9 cellular contexts compared by ENCODE assay signal in genomic region chr19:33125929-33126388, GRCh38. TPM values are rescaled to one million over a fixed set of nuclear protein-coding genes. Genes with fewer than 3 reads are reported as not detected.
A peak's percentile ranks its signal among the peaks of the same experiment; 100 is the strongest.
DNase-seq lines count a peak whose midpoint lies in the region; ATAC-seq and TF ChIP-seq lines count a peak whose summit lies in the region.
"Had no signal": no experiment of that assay in that cellular context is flagged by ENCODE, and none has a peak within 500 bp of the region (broad histone marks: within the 10 kb centered on the region; RNA-seq: fewer than 3 reads in every experiment).

No MANE protein-coding gene starts in this region.

- peak; percentile 81 for TF ChIP-seq CTCF in GM10248 (IDR thresholded peaks at IDR 0.05; ENCODE audit: control extremely low read depth, extremely low read depth, low read depth, missing control alignments)
- TF ChIP-seq CTCF in Panc1 (IDR thresholded peaks at IDR 0.05) = peak; percentile 97
- peak; percentile 86 for TF ChIP-seq CTCF in fibroblast of pulmonary artery (IDR thresholded peaks at IDR 0.05; ENCODE audit: low read length, missing control alignments)
- peak; percentile 91 for TF ChIP-seq CTCF in type B pancreatic cell (conservative IDR thresholded peaks at IDR 0.05)

- 0 out of 2 replicates have a peak, but pooled peaks cover 3% of the 10 kb centered on the region for H3K4me1 ChIP-seq in Panc1 (ENCODE audit: control insufficient read depth, insufficient read depth, low read length)

- no peaks in the 10 kb centered on the region for H3K27me3 ChIP-seq in Panc1 (ENCODE audit: control insufficient read depth, insufficient read depth, low read length)

- peaks cover 1% of the 10 kb centered on the region for H3K4me1 Mint-ChIP-seq in activated T-cell treated with anti-CD3 and anti-CD28 coated beads, Interleukin-2, amount 50 U/mL, for 4 hours (ENCODE audit: low read depth)
- peaks cover 4% of the 10 kb centered on the region for H3K4me1 Mint-ChIP-seq in type B pancreatic cell (ENCODE audit: unreplicated experiment)

- no TSS peak for BruUV-seq in Panc1 (replicated peaks; lab: Mats Ljungman, UMichigan)

- ATAC-seq in Panc1 = peak; percentile 92
- peak; percentile 82 to 84 for ATAC-seq in activated T-cell treated with anti-CD3 and anti-CD28 coated beads, Interleukin-2, amount 50 U/mL, for 4 hours
- no peak for ATAC-seq in HG03378 (IDR thresholded peaks at IDR 0.05; ENCODE audit: unreplicated experiment)

- peaks cover 10% of the 10 kb centered on the region; the same call in 1 of the 2 replicates for H3K36me3 ChIP-seq in Panc1 (ENCODE audit: control insufficient read depth, insufficient read depth, low read length)

- peak overlapping the region; percentile 36; the same call in 1 of the 2 replicates for H3K27ac ChIP-seq in Panc1 (ENCODE audit: low read length)
- H3K27ac ChIP-seq: epithelial cell of prostate had no signal

- no peak overlapping the region for H3K4me3 ChIP-seq in Panc1 (ENCODE audit: low read depth in 2 of 2, low read length in 2 of 2)
- no peak overlapping the region for H3K4me3 ChIP-seq in fibroblast of pulmonary artery (replicated peaks; ENCODE audit: low read depth, low read length)

- POLR2A ChIA-PET in GM10248 (lab: Yijun Ruan, JAX) = interaction anchor here (0.6 kb wide), 1 partner anchor 791 kb away, joined by 4 read pairs; no protein-coding TSS in a partner anchor
- POLR2A ChIA-PET in Panc1 (lab: Charles Lee) = interaction anchor here (0.6 kb wide), 1 partner anchor 10 kb away, joined by 3 read pairs; no protein-coding TSS in a partner anchor

- peak overlapping the region; percentile 28 for H3K27ac Mint-ChIP-seq in type B pancreatic cell

- intact Hi-C loops in Panc1 (cut with micrococcal nuclease; ENCODE audit: unreplicated experiment) = no loop called here

- H3K36me3 Mint-ChIP-seq in activated T-cell treated with anti-CD3 and anti-CD28 coated beads, Interleukin-2, amount 50 U/mL, for 4 hours (ENCODE audit: insufficient read depth) = peaks cover 28% of the 10 kb centered on the region
- H3K36me3 Mint-ChIP-seq in type B pancreatic cell = peaks cover 14% of the 10 kb centered on the region

- no peaks in the 10 kb centered on the region for H3K9me3 ChIP-seq in Panc1 (ENCODE audit: control insufficient read depth, insufficient read depth, low read depth, low read length)

- no peak overlapping the region for H3K4me3 Mint-ChIP-seq in activated T-cell treated with anti-CD3 and anti-CD28 coated beads, Interleukin-2, amount 50 U/mL, for 4 hours
- H3K4me3 Mint-ChIP-seq in type B pancreatic cell = no peak overlapping the region

- CTCF ChIA-PET in GM10248 (lab: Yijun Ruan, JAX) = interaction anchor here (0.7 to 3.7 kb wide), 17 partner anchors 9 to 280 kb away, joined by 3 to 29 read pairs (median 10); partner anchors contain the start of gene CEBPG
- CTCF ChIA-PET in Panc1 (lab: Charles Lee) = interaction anchor here (0.6 to 2.2 kb wide), 3 partner anchors 38 to 93 kb away, joined by 4 to 15 read pairs (median 5); no protein-coding TSS in a partner anchor

- in situ Hi-C loops in Panc1 (cut with HindIII; ENCODE audit: low pct_unique_long_range_greater_than_20kb, low sequenced_read_pairs) = no loop called here

- DNase-seq in GM10248 (ENCODE audit: extremely low spot score) (peak; percentile 81), HuH-7.5 (ENCODE audit: low spot score) (peak; percentile 77), Panc1 (ENCODE audit: low read depth, low spot score) (peak; percentile 58), fibroblast of pulmonary artery (ENCODE audit: low read depth) (peak; percentile 78), nucleus accumbens (lab: John Stamatoyannopoulos, UW) (peak in 31 of 56 donors; percentile 3 to 72 (median 18)), type B pancreatic cell (ENCODE audit: extremely low spot score, unreplicated experiment) (no peak)
- DNase-seq in activated T-cell treated with anti-CD3 and anti-CD28 coated beads, Interleukin-2, amount 50 U/mL, for 4 hours = peak; percentile 44

- H3K27me3 Mint-ChIP-seq in activated T-cell treated with anti-CD3 and anti-CD28 coated beads, Interleukin-2, amount 50 U/mL, for 4 hours (ENCODE audit: low read depth) = no peaks in the 10 kb centered on the region
- H3K27me3 Mint-ChIP-seq in type B pancreatic cell = no peaks in the 10 kb centered on the region

- no peaks in the 10 kb centered on the region for H3K9me3 Mint-ChIP-seq in activated T-cell treated with anti-CD3 and anti-CD28 coated beads, Interleukin-2, amount 50 U/mL, for 4 hours
- H3K9me3 Mint-ChIP-seq in type B pancreatic cell = no peaks in the 10 kb centered on the region

RNA-seq across cellular contexts. Expression of gene WDR88, which starts 6.0 kb away (rescaled TPM):
- 0.31 TPM for total RNA-seq in Panc1 (2021; ENCODE audit: unreplicated experiment)
- polyA plus RNA-seq in Panc1 (2012; ENCODE audit: insufficient read length) = 0.24 TPM
- not detected for total RNA-seq in activated T-cell treated with anti-CD3 and anti-CD28 coated beads, Interleukin-2, amount 50 U/mL, for 4 hours
- total RNA-seq in type B pancreatic cell (ENCODE audit: low replicate concordance) = 0.45 TPM in 1 of 2 replicates, not detected in the other

RNA-seq across cellular contexts. Expression of gene GPATCH1, which starts 45.0 kb away (rescaled TPM):
- total RNA-seq in Panc1 (2021; ENCODE audit: unreplicated experiment) = 34.7 TPM
- 30.0 TPM for polyA plus RNA-seq in Panc1 (2012; ENCODE audit: insufficient read length)
- total RNA-seq in activated T-cell treated with anti-CD3 and anti-CD28 coated beads, Interleukin-2, amount 50 U/mL, for 4 hours = 10 to 100 TPM; 12.4 to 14.7 (median 13.0) TPM
- total RNA-seq in type B pancreatic cell (ENCODE audit: low replicate concordance) = 12.2 and 12.6 TPM in 2 replicates
